Comparison of ENCODE assay signal across 31 cellular contexts in genomic region chr14:59566725-59567124, GRCh38. TPM values are rescaled to one million over a fixed set of nuclear protein-coding genes. Genes with fewer than 3 reads are reported as not detected.
DNase-seq lines count a peak whose midpoint lies in the region; ATAC-seq, FAIRE-seq and TF ChIP-seq lines count a peak whose summit lies in the region.
"Had no signal": no experiment of that assay in that cellular context is flagged by ENCODE, and none has a peak within 500 bp of the region (broad histone marks: within the 10 kb centered on the region; RNA-seq: fewer than 3 reads in every experiment).

No MANE protein-coding gene starts in this region.

- no peaks in the 10 kb centered on the region for H3K9me3 Mint-ChIP-seq in activated naive CD8-positive, alpha-beta T cell treated with anti-CD3 and anti-CD28 coated beads, Interleukin-2, amount 50 U/mL, for 24 hours
- H3K9me3 Mint-ChIP-seq: activated B cell treated with CpG ODN at 0.5 μM for 24 hours; dendritic cell treated with granulocyte-macrophage colony-stimulating factor and Interleukin-4, amounts not matched to agents 40 ng/mL and 50 ng/mL, for 4 days; memory B cell; naive B cell had no signal

- no peak overlapping the region for H3K4me3 ChIP-seq in HUES64 (ENCODE audit: low read length)
- H3K4me3 ChIP-seq in colonic mucosa, result no peak overlapping the region
- H3K4me3 ChIP-seq: MG63 had no signal

- no peak overlapping the region for H3K27ac Mint-ChIP-seq in activated naive CD8-positive, alpha-beta T cell treated with anti-CD3 and anti-CD28 coated beads, Interleukin-2, amount 50 U/mL, for 24 hours
- H3K27ac Mint-ChIP-seq: activated B cell treated with CpG ODN at 0.5 μM for 24 hours; dendritic cell treated with granulocyte-macrophage colony-stimulating factor and Interleukin-4, amounts not matched to agents 40 ng/mL and 50 ng/mL, for 4 days; memory B cell; naive B cell had no signal

- H3K9me3 ChIP-seq in HUES64 (ENCODE audit: insufficient read depth, low read depth, low read length), result no peaks in the 10 kb centered on the region
- H3K9me3 ChIP-seq in colonic mucosa, result no peaks in the 10 kb centered on the region
- H3K9me3 ChIP-seq: MG63 had no signal

- DNase-seq in DMS 273 (lab: John Stamatoyannopoulos, UW; ENCODE audit: unreplicated experiment) (peak; percentile 66), NCI-H345 treated with DMSO at 0.1 percent for 48 hours (lab: John Stamatoyannopoulos, UW; ENCODE audit: unreplicated experiment) (peak; percentile 53), colonic mucosa (peak; percentile 19), GM19239 (ENCODE audit: insufficient read length, low spot score) (no peak), mesenteric fat pad (ENCODE audit: low spot score) (no peak)
- DNase-seq in activated naive CD8-positive, alpha-beta T cell treated with anti-CD3 and anti-CD28 coated beads, Interleukin-2, amount 50 U/mL, for 24 hours, result no peak
- no peak for DNase-seq in activated naive CD4-positive, alpha-beta T cell treated with anti-CD3 and anti-CD28 coated beads, Interleukin-2, amount 50 U/mL, for 16 hours
- DNase-seq: activated B cell treated with CpG ODN at 0.5 μM for 24 hours; activated CD4-positive, alpha-beta T cell treated with anti-CD3 and anti-CD28 coated beads, Interleukin-2, amount 50 U/mL, for 48 hours; activated gamma-delta T cell treated with Interleukin-2 at 50 U/mL for 16 hours; amniotic stem cell; MG63; naive B cell; NCI-H1436; NCI-H524 treated with DMSO at 0.1 percent for 48 hours; occipital lobe; Right ventricle myocardium superior; stimulated activated CD4-positive, alpha-beta T cell treated with anti-CD3 and anti-CD28 coated beads, Interleukin-4, amount 100 ng/mL, for 24 hours; stimulated activated naive CD8-positive, alpha-beta T cell treated with anti-CD3 and anti-CD28 coated beads, Interleukin-15, Interleukin-2, amounts not matched to agents 100 U/mL and 50 U/mL, for 24 hours; T1000 had no signal

- H3K27me3 ChIP-seq in HUES64 (ENCODE audit: insufficient read depth, low read length) (no peaks in the 10 kb centered on the region), colonic mucosa (no peaks in the 10 kb centered on the region)
- H3K27me3 ChIP-seq: MG63 had no signal

- H3K36me3 ChIP-seq in HUES64 (ENCODE audit: insufficient read depth, low read length) (no peaks in the 10 kb centered on the region), colonic mucosa (no peaks in the 10 kb centered on the region)
- H3K36me3 ChIP-seq: MG63 had no signal

- no peak overlapping the region for H3K4me3 Mint-ChIP-seq in activated naive CD8-positive, alpha-beta T cell treated with anti-CD3 and anti-CD28 coated beads, Interleukin-2, amount 50 U/mL, for 24 hours
- H3K4me3 Mint-ChIP-seq: activated B cell treated with CpG ODN at 0.5 μM for 24 hours; dendritic cell treated with granulocyte-macrophage colony-stimulating factor and Interleukin-4, amounts not matched to agents 40 ng/mL and 50 ng/mL, for 4 days; memory B cell; naive B cell had no signal

- H3K27ac ChIP-seq in HUES64 (ENCODE audit: low read depth, low read length), result 0 out of 2 replicates have a peak overlapping the region, but pooled peaks have one; percentile 21
- peak overlapping the region; percentile 42 for H3K27ac ChIP-seq in colonic mucosa
- H3K27ac ChIP-seq: C4-2B had no signal

- H3K36me3 Mint-ChIP-seq in activated naive CD8-positive, alpha-beta T cell treated with anti-CD3 and anti-CD28 coated beads, Interleukin-2, amount 50 U/mL, for 24 hours (ENCODE audit: low read depth), result no peaks in the 10 kb centered on the region
- H3K36me3 Mint-ChIP-seq: memory B cell, naive B cell had no signal

- ATAC-seq in activated naive CD8-positive, alpha-beta T cell treated with anti-CD3 and anti-CD28 coated beads, Interleukin-2, amount 50 U/mL, for 24 hours, result no peak
- ATAC-seq: HCT116; stimulated activated naive CD8-positive, alpha-beta T cell treated with anti-CD3 and anti-CD28 coated beads, Interleukin-15, Interleukin-2, amounts not matched to agents 100 U/mL and 50 U/mL, for 24 hours had no signal

- H3K27me3 Mint-ChIP-seq in activated naive CD8-positive, alpha-beta T cell treated with anti-CD3 and anti-CD28 coated beads, Interleukin-2, amount 50 U/mL, for 24 hours, result peaks cover 14% of the 10 kb centered on the region
- H3K27me3 Mint-ChIP-seq: dendritic cell treated with granulocyte-macrophage colony-stimulating factor and Interleukin-4, amounts not matched to agents 40 ng/mL and 50 ng/mL, for 4 days had no signal

- no peaks in the 10 kb centered on the region for H3K4me1 Mint-ChIP-seq in activated naive CD8-positive, alpha-beta T cell treated with anti-CD3 and anti-CD28 coated beads, Interleukin-2, amount 50 U/mL, for 24 hours
- H3K4me1 Mint-ChIP-seq: activated B cell treated with CpG ODN at 0.5 μM for 24 hours, memory B cell, naive B cell had no signal

- no peak for FAIRE-seq in GM19239 (lab: Jason Lieb, UNC)
- FAIRE-seq: D721Med, G401.6 had no signal

- intact Hi-C loops in colonic mucosa (cut with DNase I), result no loop called here

- H3K4me1 ChIP-seq in HUES64 (ENCODE audit: insufficient read depth, low read length) (peaks cover 34% of the 10 kb centered on the region), colonic mucosa (no peaks in the 10 kb centered on the region)

- WGBS in HUES64, result 85% methylated on average over 3 of the region's 3 CpGs

- H3K9ac ChIP-seq in HUES64 (ENCODE audit: low read depth, low read length), result no peak overlapping the region
- H3K9ac ChIP-seq in colonic mucosa (ENCODE audit: low read depth in 2 of 2, low read length in 2 of 2), result no peak overlapping the region

- TF ChIP-seq CTCF in colonic mucosa (IDR thresholded peaks at IDR 0.05), result no peak

RNA-seq across cellular contexts. Expression of gene CCDC175, which starts 9.9 kb away (rescaled TPM):
- polyA plus RNA-seq in HUES64 (2013, experiment 1 of 2), result not detected
- polyA plus RNA-seq in HUES64 (2013, experiment 2 of 2), result not detected
- total RNA-seq in colonic mucosa (under 1 TPM; 0.27 to 0.32 TPM), mesenteric fat pad (not detected)
- total RNA-seq: activated B cell treated with CpG ODN at 0.5 μM for 24 hours, OCI-LY7, renal cortical epithelial cell, Right ventricle myocardium superior had no signal
- polyA plus RNA-seq: AG04450, thymus had no signal

Comparison
In these comparisons a context has a peak if more than half of its experiments do, and no peak if none do; other contexts are left out.
1. DNase-seq: peak in DMS 273 (single experiment), NCI-H345 treated with DMSO at 0.1 percent for 48 hours (single experiment) and colonic mucosa (single experiment); none in GM19239 (single experiment), activated naive CD8-positive, alpha-beta T cell treated with anti-CD3 and anti-CD28 coated beads, Interleukin-2, amount 50 U/mL, for 24 hours (single experiment), mesenteric fat pad (single experiment) and activated naive CD4-positive, alpha-beta T cell treated with anti-CD3 and anti-CD28 coated beads, Interleukin-2, amount 50 U/mL, for 16 hours (single experiment).